Comparison of ENCODE assay signal across 1 cellular context in genomic region chr15:67838789-67839332, GRCh38.
TF ChIP-seq lines count a peak whose summit lies in the region.

No MANE protein-coding gene starts in this region.

TF ChIP-seq in HepG2, 621 proteins besides CTCF, POLR2A, EP300 and RAD21 (continued from another document and continues in another):
- TF ChIP-seq, protein P1, sequence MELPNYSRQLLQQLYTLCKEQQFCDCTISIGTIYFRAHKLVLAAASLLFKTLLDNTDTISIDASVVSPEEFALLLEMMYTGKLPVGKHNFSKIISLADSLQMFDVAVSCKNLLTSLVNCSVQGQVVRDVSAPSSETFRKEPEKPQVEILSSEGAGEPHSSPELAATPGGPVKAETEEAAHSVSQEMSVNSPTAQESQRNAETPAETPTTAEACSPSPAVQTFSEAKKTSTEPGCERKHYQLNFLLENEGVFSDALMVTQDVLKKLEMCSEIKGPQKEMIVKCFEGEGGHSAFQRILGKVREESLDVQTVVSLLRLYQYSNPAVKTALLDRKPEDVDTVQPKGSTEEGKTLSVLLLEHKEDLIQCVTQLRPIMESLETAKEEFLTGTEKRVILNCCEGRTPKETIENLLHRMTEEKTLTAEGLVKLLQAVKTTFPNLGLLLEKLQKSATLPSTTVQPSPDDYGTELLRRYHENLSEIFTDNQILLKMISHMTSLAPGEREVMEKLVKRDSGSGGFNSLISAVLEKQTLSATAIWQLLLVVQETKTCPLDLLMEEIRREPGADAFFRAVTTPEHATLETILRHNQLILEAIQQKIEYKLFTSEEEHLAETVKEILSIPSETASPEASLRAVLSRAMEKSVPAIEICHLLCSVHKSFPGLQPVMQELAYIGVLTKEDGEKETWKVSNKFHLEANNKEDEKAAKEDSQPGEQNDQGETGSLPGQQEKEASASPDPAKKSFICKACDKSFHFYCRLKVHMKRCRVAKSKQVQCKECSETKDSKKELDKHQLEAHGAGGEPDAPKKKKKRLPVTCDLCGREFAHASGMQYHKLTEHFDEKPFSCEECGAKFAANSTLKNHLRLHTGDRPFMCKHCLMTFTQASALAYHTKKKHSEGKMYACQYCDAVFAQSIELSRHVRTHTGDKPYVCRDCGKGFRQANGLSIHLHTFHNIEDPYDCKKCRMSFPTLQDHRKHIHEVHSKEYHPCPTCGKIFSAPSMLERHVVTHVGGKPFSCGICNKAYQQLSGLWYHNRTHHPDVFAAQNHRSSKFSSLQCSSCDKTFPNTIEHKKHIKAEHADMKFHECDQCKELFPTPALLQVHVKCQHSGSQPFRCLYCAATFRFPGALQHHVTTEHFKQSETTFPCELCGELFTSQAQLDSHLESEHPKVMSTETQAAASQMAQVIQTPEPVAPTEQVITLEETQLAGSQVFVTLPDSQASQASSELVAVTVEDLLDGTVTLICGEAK (IDR thresholded peaks at IDR 0.05) = no peak
- TF ChIP-seq, protein P1 (CRISPR knock-in tag; IDR thresholded peaks at IDR 0.05) = peak; percentile 28; the same call in 1 of the 2 replicates
- TF ChIP-seq ZNF557 (CRISPR knock-in tag; IDR thresholded peaks at IDR 0.05) = no peak
- TF ChIP-seq ETV5 (CRISPR knock-in tag; IDR thresholded peaks at IDR 0.05; ENCODE audit: borderline replicate concordance) = 0 out of 2 replicates have a peak, but pooled peaks have one; percentile 24
- no peak for TF ChIP-seq DDIT3 (CRISPR knock-in tag; IDR thresholded peaks at IDR 0.05)
- TF ChIP-seq ZBTB7B (CRISPR knock-in tag; IDR thresholded peaks at IDR 0.05) = 0 out of 2 replicates have a peak, but pooled peaks have one; percentile 30
- TF ChIP-seq ZNF772 (CRISPR knock-in tag; IDR thresholded peaks at IDR 0.05) = no peak
- TF ChIP-seq, protein P2, sequence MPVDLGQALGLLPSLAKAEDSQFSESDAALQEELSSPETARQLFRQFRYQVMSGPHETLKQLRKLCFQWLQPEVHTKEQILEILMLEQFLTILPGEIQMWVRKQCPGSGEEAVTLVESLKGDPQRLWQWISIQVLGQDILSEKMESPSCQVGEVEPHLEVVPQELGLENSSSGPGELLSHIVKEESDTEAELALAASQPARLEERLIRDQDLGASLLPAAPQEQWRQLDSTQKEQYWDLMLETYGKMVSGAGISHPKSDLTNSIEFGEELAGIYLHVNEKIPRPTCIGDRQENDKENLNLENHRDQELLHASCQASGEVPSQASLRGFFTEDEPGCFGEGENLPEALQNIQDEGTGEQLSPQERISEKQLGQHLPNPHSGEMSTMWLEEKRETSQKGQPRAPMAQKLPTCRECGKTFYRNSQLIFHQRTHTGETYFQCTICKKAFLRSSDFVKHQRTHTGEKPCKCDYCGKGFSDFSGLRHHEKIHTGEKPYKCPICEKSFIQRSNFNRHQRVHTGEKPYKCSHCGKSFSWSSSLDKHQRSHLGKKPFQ (CRISPR knock-in tag; IDR thresholded peaks at IDR 0.05; ENCODE audit: insufficient replicate concordance) = no peak
- TF ChIP-seq KAT8 (CRISPR knock-in tag; IDR thresholded peaks at IDR 0.05) = peak; percentile 32; the same call in 1 of the 2 replicates
- peak; percentile 80; the same call in 1 of the 2 replicates for TF ChIP-seq MXD1 (CRISPR knock-in tag; IDR thresholded peaks at IDR 0.05)
- TF ChIP-seq ZNF607 (CRISPR knock-in tag; IDR thresholded peaks at IDR 0.05; ENCODE audit: borderline replicate concordance) = no peak
- no peak for TF ChIP-seq HNRNPK (IDR thresholded peaks at IDR 0.05; ENCODE audit: low read depth, low read length, poor library complexity, severe bottlenecking)
- TF ChIP-seq, protein P3, sequence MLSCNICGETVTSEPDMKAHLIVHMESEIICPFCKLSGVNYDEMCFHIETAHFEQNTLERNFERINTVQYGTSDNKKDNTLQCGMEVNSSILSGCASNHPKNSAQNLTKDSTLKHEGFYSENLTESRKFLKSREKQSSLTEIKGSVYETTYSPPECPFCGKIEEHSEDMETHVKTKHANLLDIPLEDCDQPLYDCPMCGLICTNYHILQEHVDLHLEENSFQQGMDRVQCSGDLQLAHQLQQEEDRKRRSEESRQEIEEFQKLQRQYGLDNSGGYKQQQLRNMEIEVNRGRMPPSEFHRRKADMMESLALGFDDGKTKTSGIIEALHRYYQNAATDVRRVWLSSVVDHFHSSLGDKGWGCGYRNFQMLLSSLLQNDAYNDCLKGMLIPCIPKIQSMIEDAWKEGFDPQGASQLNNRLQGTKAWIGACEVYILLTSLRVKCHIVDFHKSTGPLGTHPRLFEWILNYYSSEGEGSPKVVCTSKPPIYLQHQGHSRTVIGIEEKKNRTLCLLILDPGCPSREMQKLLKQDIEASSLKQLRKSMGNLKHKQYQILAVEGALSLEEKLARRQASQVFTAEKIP (CRISPR knock-in tag; IDR thresholded peaks at IDR 0.05; ENCODE audit: borderline replicate concordance) = no peak
- no peak for TF ChIP-seq ESRRA (CRISPR knock-in tag; IDR thresholded peaks at IDR 0.05; ENCODE audit: low read depth)
- TF ChIP-seq, protein P4, sequence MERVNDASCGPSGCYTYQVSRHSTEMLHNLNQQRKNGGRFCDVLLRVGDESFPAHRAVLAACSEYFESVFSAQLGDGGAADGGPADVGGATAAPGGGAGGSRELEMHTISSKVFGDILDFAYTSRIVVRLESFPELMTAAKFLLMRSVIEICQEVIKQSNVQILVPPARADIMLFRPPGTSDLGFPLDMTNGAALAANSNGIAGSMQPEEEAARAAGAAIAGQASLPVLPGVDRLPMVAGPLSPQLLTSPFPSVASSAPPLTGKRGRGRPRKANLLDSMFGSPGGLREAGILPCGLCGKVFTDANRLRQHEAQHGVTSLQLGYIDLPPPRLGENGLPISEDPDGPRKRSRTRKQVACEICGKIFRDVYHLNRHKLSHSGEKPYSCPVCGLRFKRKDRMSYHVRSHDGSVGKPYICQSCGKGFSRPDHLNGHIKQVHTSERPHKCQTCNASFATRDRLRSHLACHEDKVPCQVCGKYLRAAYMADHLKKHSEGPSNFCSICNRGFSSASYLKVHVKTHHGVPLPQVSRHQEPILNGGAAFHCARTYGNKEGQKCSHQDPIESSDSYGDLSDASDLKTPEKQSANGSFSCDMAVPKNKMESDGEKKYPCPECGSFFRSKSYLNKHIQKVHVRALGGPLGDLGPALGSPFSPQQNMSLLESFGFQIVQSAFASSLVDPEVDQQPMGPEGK (CRISPR knock-in tag; IDR thresholded peaks at IDR 0.05) = no peak
- no peak for TF ChIP-seq NFATC3 (CRISPR knock-in tag; IDR thresholded peaks at IDR 0.05)
- no peak for TF ChIP-seq ZNF558 (CRISPR knock-in tag; IDR thresholded peaks at IDR 0.05; ENCODE audit: borderline replicate concordance)
- no peak for TF ChIP-seq MTA1 (CRISPR knock-in tag; IDR thresholded peaks at IDR 0.05; ENCODE audit: borderline replicate concordance)
- TF ChIP-seq, protein P5, sequence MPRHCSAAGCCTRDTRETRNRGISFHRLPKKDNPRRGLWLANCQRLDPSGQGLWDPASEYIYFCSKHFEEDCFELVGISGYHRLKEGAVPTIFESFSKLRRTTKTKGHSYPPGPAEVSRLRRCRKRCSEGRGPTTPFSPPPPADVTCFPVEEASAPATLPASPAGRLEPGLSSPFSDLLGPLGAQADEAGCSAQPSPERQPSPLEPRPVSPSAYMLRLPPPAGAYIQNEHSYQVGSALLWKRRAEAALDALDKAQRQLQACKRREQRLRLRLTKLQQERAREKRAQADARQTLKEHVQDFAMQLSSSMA (CRISPR knock-in tag; IDR thresholded peaks at IDR 0.05) = no peak
- no peak for TF ChIP-seq ATF7-NPFF (CRISPR knock-in tag; IDR thresholded peaks at IDR 0.05; ENCODE audit: low read depth)
- TF ChIP-seq, protein P6, sequence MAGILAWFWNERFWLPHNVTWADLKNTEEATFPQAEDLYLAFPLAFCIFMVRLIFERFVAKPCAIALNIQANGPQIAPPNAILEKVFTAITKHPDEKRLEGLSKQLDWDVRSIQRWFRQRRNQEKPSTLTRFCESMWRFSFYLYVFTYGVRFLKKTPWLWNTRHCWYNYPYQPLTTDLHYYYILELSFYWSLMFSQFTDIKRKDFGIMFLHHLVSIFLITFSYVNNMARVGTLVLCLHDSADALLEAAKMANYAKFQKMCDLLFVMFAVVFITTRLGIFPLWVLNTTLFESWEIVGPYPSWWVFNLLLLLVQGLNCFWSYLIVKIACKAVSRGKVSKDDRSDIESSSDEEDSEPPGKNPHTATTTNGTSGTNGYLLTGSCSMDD (CRISPR knock-in tag; IDR thresholded peaks at IDR 0.05) = no peak
- TF ChIP-seq TBL1XR1 (IDR thresholded peaks at IDR 0.05; ENCODE audit: borderline replicate concordance, low read length, partially characterized antibody) = no peak
- no peak for TF ChIP-seq BCL3 (CRISPR knock-in tag; IDR thresholded peaks at IDR 0.05)
- no peak for TF ChIP-seq ZNF333 (CRISPR knock-in tag; IDR thresholded peaks at IDR 0.05; ENCODE audit: borderline replicate concordance)
- no peak for TF ChIP-seq MED8 (CRISPR knock-in tag; IDR thresholded peaks at IDR 0.05; ENCODE audit: insufficient replicate concordance)
- no peak for TF ChIP-seq JUNB (CRISPR knock-in tag; IDR thresholded peaks at IDR 0.05; ENCODE audit: borderline replicate concordance)
- no peak; the same call in 1 of the 2 replicates for TF ChIP-seq ZNF563 (CRISPR knock-in tag; IDR thresholded peaks at IDR 0.05)
- no peak for TF ChIP-seq ATAD3A (CRISPR knock-in tag; IDR thresholded peaks at IDR 0.05)
- no peak for TF ChIP-seq ZNF138 (CRISPR knock-in tag; IDR thresholded peaks at IDR 0.05; ENCODE audit: low read depth)
- peak; percentile 73; the same call in 1 of the 2 replicates for TF ChIP-seq KDM2A (CRISPR knock-in tag; IDR thresholded peaks at IDR 0.05; ENCODE audit: borderline replicate concordance, low read depth)
- no peak for TF ChIP-seq HOXA7 (CRISPR knock-in tag; IDR thresholded peaks at IDR 0.05)
